Comparison of ENCODE assay signal across 13 cellular contexts in genomic region chr1:27562021-27562420, GRCh38. TPM values are rescaled to one million over a fixed set of nuclear protein-coding genes. Genes with fewer than 3 reads are reported as not detected.
A peak's percentile ranks its signal among the peaks of the same experiment; 100 is the strongest.
DNase-seq lines count a peak whose midpoint lies in the region; ATAC-seq and TF ChIP-seq lines count a peak whose summit lies in the region.
"Had no signal": no experiment of that assay in that cellular context is flagged by ENCODE, and none has a peak within 500 bp of the region (broad histone marks: within the 10 kb centered on the region; RNA-seq: fewer than 3 reads in every experiment).

No MANE protein-coding gene starts in this region.

- TF ChIP-seq CTCF in AG10803 (conservative IDR thresholded peaks at IDR 0.05; ENCODE audit: low read length): no peak
- no peak for TF ChIP-seq CTCF in adrenal gland (IDR thresholded peaks at IDR 0.05)
- no peak for TF ChIP-seq CTCF in sigmoid colon (IDR thresholded peaks at IDR 0.05)

- POLR2A ChIA-PET in naive thymus-derived CD4-positive, alpha-beta T cell (lab: Charles Lee): no interaction called here

- DNase-seq in AG10803 (ENCODE audit: low read depth) (no peak), adrenal gland (no peak), sigmoid colon (no peak), NCI-H2107 treated with DMSO at 0.1 percent for 48 hours (lab: John Stamatoyannopoulos, UW; ENCODE audit: unreplicated experiment) (no peak), COR-L47 (lab: John Stamatoyannopoulos, UW) (no peak), glomerular visceral epithelial cell (ENCODE audit: extremely low spot score) (no peak)
- no peak for DNase-seq in naive thymus-derived CD4-positive, alpha-beta T cell
- DNase-seq: activated CD4-positive, alpha-beta T cell treated with anti-CD3 and anti-CD28 coated beads, Interleukin-2, amount 50 U/mL, for 4 hours; GDM1; stimulated activated CD4-positive, alpha-beta T cell treated with anti-CD3 and anti-CD28 coated beads, Interleukin-15, amount 100 ng/mL, for 24 hours had no signal

- H3K27me3 ChIP-seq in adrenal gland (no peaks in the 10 kb centered on the region), layer of hippocampus (ENCODE audit: control insufficient read depth, insufficient read depth, low read length) (no peaks in the 10 kb centered on the region), sigmoid colon (no peaks in the 10 kb centered on the region)
- no peaks in the 10 kb centered on the region for H3K27me3 ChIP-seq in naive thymus-derived CD4-positive, alpha-beta T cell (ENCODE audit: control insufficient read depth in 2 of 2, insufficient read depth in 2 of 2, low read length in 2 of 2)
- H3K27me3 ChIP-seq: BE2C had no signal

- TF ChIP-seq POLR2A in adrenal gland (IDR thresholded peaks at IDR 0.05) (no peak), sigmoid colon (IDR thresholded peaks at IDR 0.05) (no peak)

- H3K4me1 Mint-ChIP-seq in naive thymus-derived CD4-positive, alpha-beta T cell: peaks cover 24 to 53% (median 39%) of the 10 kb centered on the region in 7 donors

- no peaks in the 10 kb centered on the region for H3K9me3 ChIP-seq in adrenal gland (replicated peaks in 1 of 3)
- H3K9me3 ChIP-seq in sigmoid colon: no peaks in the 10 kb centered on the region
- H3K9me3 ChIP-seq in naive thymus-derived CD4-positive, alpha-beta T cell (ENCODE audit: control insufficient read depth in 2 of 3, low read length in 3 of 3): no peaks in the 10 kb centered on the region
- H3K9me3 ChIP-seq: BE2C had no signal

- peak overlapping the region; percentile 57 to 96 (median 86) for H3K27ac ChIP-seq in adrenal gland
- H3K27ac ChIP-seq in layer of hippocampus (ENCODE audit: low read depth, low read length): peak overlapping the region; percentile 82
- peak overlapping the region; percentile 96 to 98 (median 97) for H3K27ac ChIP-seq in sigmoid colon
- no peak overlapping the region for H3K27ac ChIP-seq in naive thymus-derived CD4-positive, alpha-beta T cell (ENCODE audit: low read depth, low read length)

- H3K27me3 Mint-ChIP-seq in naive thymus-derived CD4-positive, alpha-beta T cell: no peaks in the 10 kb centered on the region
- H3K27me3 Mint-ChIP-seq: stimulated activated naive CD8-positive, alpha-beta T cell treated with anti-CD3 and anti-CD28 coated beads, Interleukin-15, Interleukin-2, amounts not matched to agents 100 ng/mL and 50 ng/mL, for 24 hours had no signal

- H3K9me3 Mint-ChIP-seq in naive thymus-derived CD4-positive, alpha-beta T cell: no peaks in the 10 kb centered on the region
- H3K9me3 Mint-ChIP-seq: stimulated activated naive CD8-positive, alpha-beta T cell treated with anti-CD3 and anti-CD28 coated beads, Interleukin-15, Interleukin-2, amounts not matched to agents 100 ng/mL and 50 ng/mL, for 24 hours had no signal

- intact Hi-C loops in adrenal gland (cut with DNase I) (no loop called here), sigmoid colon (cut with DNase I) (no loop called here)
- intact Hi-C loops in naive thymus-derived CD4-positive, alpha-beta T cell (cut with micrococcal nuclease): no loop called here

- ATAC-seq in naive thymus-derived CD4-positive, alpha-beta T cell: no peak

- H3K27ac Mint-ChIP-seq in naive thymus-derived CD4-positive, alpha-beta T cell: peak overlapping the region in 2 of 9 donors; percentile 2 to 50
- H3K27ac Mint-ChIP-seq: stimulated activated naive CD8-positive, alpha-beta T cell treated with anti-CD3 and anti-CD28 coated beads, Interleukin-15, Interleukin-2, amounts not matched to agents 100 ng/mL and 50 ng/mL, for 24 hours had no signal

- H3K4me3 ChIP-seq in AG10803 (ENCODE audit: low read length) (peak overlapping the region; percentile 12), adrenal gland (no peak overlapping the region), sigmoid colon (peak overlapping the region in 1 of 4 donors; percentile 11)
- no peak overlapping the region for H3K4me3 ChIP-seq in naive thymus-derived CD4-positive, alpha-beta T cell (ENCODE audit: low read length)

- WGBS in adrenal gland, 4 donors: 29 to 33% (median 29%) methylated on average over 19 to 20 of the region's 20 CpGs
- 79 to 85% methylated on average over 20 of the region's 20 CpGs for WGBS in sigmoid colon, 2 donors

- peaks cover 0 to 12% of the 10 kb centered on the region in 2 donors for H3K36me3 ChIP-seq in adrenal gland (replicated peaks in 1 of 2)
- H3K36me3 ChIP-seq in sigmoid colon: peaks cover 0 to 12% (median 5%) of the 10 kb centered on the region in 4 donors
- peaks cover 0 to 7% (median 0%) of the 10 kb centered on the region in 3 experiments for H3K36me3 ChIP-seq in naive thymus-derived CD4-positive, alpha-beta T cell (ENCODE audit: control insufficient read depth in 2 of 3, insufficient read depth in 3 of 3, low read length in 3 of 3)
- H3K36me3 ChIP-seq: BE2C had no signal

- H3K4me3 Mint-ChIP-seq in naive thymus-derived CD4-positive, alpha-beta T cell: no peak overlapping the region
- H3K4me3 Mint-ChIP-seq: stimulated activated naive CD8-positive, alpha-beta T cell treated with anti-CD3 and anti-CD28 coated beads, Interleukin-15, Interleukin-2, amounts not matched to agents 100 ng/mL and 50 ng/mL, for 24 hours had no signal

- CTCF ChIA-PET in naive thymus-derived CD4-positive, alpha-beta T cell (lab: Charles Lee): interaction anchor here (1.0 to 1.1 kb wide), 2 partner anchors 21 to 459 kb away, joined by 3 read pairs; no protein-coding TSS in a partner anchor

- TF ChIP-seq EP300 in sigmoid colon (IDR thresholded peaks at IDR 0.05): no peak

- peaks cover 0 to 4% (median 0%) of the 10 kb centered on the region in 5 donors for H3K36me3 Mint-ChIP-seq in naive thymus-derived CD4-positive, alpha-beta T cell

- H3K4me1 ChIP-seq in adrenal gland (replicated peaks in 1 of 2) (peaks cover 72 to 89% of the 10 kb centered on the region in 2 donors), sigmoid colon (peaks cover 0 to 93% (median 88%) of the 10 kb centered on the region in 4 donors)
- H3K4me1 ChIP-seq in naive thymus-derived CD4-positive, alpha-beta T cell (ENCODE audit: control insufficient read depth in 2 of 2, insufficient read depth in 2 of 2, low read length in 2 of 2): peaks cover 0 to 4% of the 10 kb centered on the region in 2 donors

RNA-seq across cellular contexts. Expression of gene AHDC1, which starts 41.9 kb away (rescaled TPM):
- total RNA-seq in adrenal gland (100 to 1,000 TPM in 1 of 8 donors, 10 to 100 TPM in 7; 43.9 to 111 (median 71.8) TPM), sigmoid colon (10 to 100 TPM; 10.9 to 34.1 (median 14.3) TPM)
- polyA plus RNA-seq in adrenal gland (10 to 100 TPM; 10.4 to 98.5 (median 27.0) TPM), sigmoid colon (10 to 100 TPM in 1 of 3 donors, 1 to 10 TPM in 2; 1.8 to 17.4 (median 2.1) TPM)
- 10 to 100 TPM; 18.4 to 38.8 (median 21.3) TPM for total RNA-seq in naive thymus-derived CD4-positive, alpha-beta T cell
- polyA plus RNA-seq in naive thymus-derived CD4-positive, alpha-beta T cell: 1 to 10 TPM in 1 of 2 donors, under 1 TPM in 1; 0.90 to 2.0 TPM
